Comparison of ENCODE assay signal across 2 cellular contexts in the genomic region with DNA sequence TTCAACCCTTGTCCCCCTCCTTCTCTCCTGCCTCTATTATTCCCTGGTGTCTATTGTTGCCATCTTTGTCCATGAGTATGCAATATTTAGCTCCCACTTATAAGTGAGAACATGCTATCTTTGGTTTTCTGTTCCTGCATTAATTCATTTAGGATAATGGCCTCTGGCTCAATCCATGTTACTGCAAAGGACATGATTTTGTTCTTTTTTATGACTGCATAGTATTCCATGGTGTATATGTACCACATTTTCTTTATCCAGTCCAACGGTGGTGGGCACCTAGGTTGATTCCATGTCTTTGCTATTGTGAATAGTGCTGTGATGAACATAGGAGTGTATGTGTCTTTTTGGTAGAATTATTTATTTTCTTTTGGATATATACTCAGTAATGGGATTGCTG.
TF ChIP-seq lines count a peak whose summit lies in the region.

No MANE protein-coding gene starts in this region.

TF ChIP-seq in HEK293, 187 proteins besides CTCF, POLR2A, EP300 and RAD21:
- TF ChIP-seq ZNF146 (tag by site-specific recombination; IDR thresholded peaks at IDR 0.05): peak; percentile 66

TF ChIP-seq in K562, 482 proteins besides CTCF, POLR2A, EP300 and RAD21:
- TF ChIP-seq ZNF146 (CRISPR knock-in tag; IDR thresholded peaks at IDR 0.05; ENCODE audit: unreplicated experiment): peak; percentile 64
